19 cellular contexts compared by ENCODE assay signal in genomic region chr13:97555034-97555433, GRCh38.
A peak's percentile ranks its signal among the peaks of the same experiment; 100 is the strongest.
DNase-seq lines count a peak whose midpoint lies in the region; ATAC-seq, FAIRE-seq and TF ChIP-seq lines count a peak whose summit lies in the region.
"Had no signal": no experiment of that assay in that cellular context is flagged by ENCODE, and none has a peak within 500 bp of the region (broad histone marks: within the 10 kb centered on the region; RNA-seq: fewer than 3 reads in every experiment).

No MANE protein-coding gene starts in this region.

- CTCF ChIA-PET in activated CD8-positive, alpha-beta T cell treated with anti-CD3 and anti-CD28 coated beads, Interleukin-2, amount 10 ng/mL, durations not matched to agents 7 days and 5 days (lab: Charles Lee): no interaction called here

- H3K4me1 Mint-ChIP-seq in activated CD8-positive, alpha-beta T cell treated with anti-CD3 and anti-CD28 coated beads, Interleukin-2, amount 10 ng/mL, durations not matched to agents 7 days and 5 days (ENCODE audit: low read depth): no peaks in the 10 kb centered on the region
- H3K4me1 Mint-ChIP-seq: CD4-positive, alpha-beta memory T cell had no signal

- no peak for DNase-seq in kidney
- DNase-seq in activated CD8-positive, alpha-beta T cell treated with anti-CD3 and anti-CD28 coated beads, Interleukin-2, amount 10 ng/mL, durations not matched to agents 7 days and 5 days: no peak
- DNase-seq: 8988T; C1 segment of cervical spinal cord; Calu3; CD4-positive, alpha-beta memory T cell; COR-L47; DMS53; DMS79 treated with DMSO at 0.1 percent for 48 hours; GM23248; H7; HCEC 1CT had no signal

- H3K4me3 Mint-ChIP-seq in activated CD8-positive, alpha-beta T cell treated with anti-CD3 and anti-CD28 coated beads, Interleukin-2, amount 10 ng/mL, durations not matched to agents 7 days and 5 days: no peak overlapping the region
- H3K4me3 Mint-ChIP-seq: CD4-positive, alpha-beta memory T cell had no signal

- no peaks in the 10 kb centered on the region for H3K36me3 ChIP-seq in kidney (ENCODE audit: control insufficient read depth in 1 of 2, insufficient read depth in 2 of 2, low read length in 2 of 2)

- no peaks in the 10 kb centered on the region for H3K4me1 ChIP-seq in kidney (ENCODE audit: control insufficient read depth in 1 of 2, insufficient read depth in 1 of 2, low read depth in 1 of 2, low read length in 2 of 2)

- no peaks in the 10 kb centered on the region for H3K36me3 Mint-ChIP-seq in activated CD8-positive, alpha-beta T cell treated with anti-CD3 and anti-CD28 coated beads, Interleukin-2, amount 10 ng/mL, durations not matched to agents 7 days and 5 days (ENCODE audit: low read depth)
- H3K36me3 Mint-ChIP-seq: CD4-positive, alpha-beta memory T cell had no signal

- no peak for ATAC-seq in activated CD8-positive, alpha-beta T cell treated with anti-CD3 and anti-CD28 coated beads, Interleukin-2, amount 10 ng/mL, durations not matched to agents 7 days and 5 days
- ATAC-seq in HG03439 (IDR thresholded peaks at IDR 0.05; ENCODE audit: unreplicated experiment) (no peak), HG03045 (IDR thresholded peaks at IDR 0.05; ENCODE audit: unreplicated experiment) (no peak)

- intact Hi-C loops in kidney (cut with DNase I): no loop called here

- H3K27ac Mint-ChIP-seq in activated CD8-positive, alpha-beta T cell treated with anti-CD3 and anti-CD28 coated beads, Interleukin-2, amount 10 ng/mL, durations not matched to agents 7 days and 5 days: no peak overlapping the region
- H3K27ac Mint-ChIP-seq: CD4-positive, alpha-beta memory T cell had no signal

- H3K9me3 Mint-ChIP-seq in activated CD8-positive, alpha-beta T cell treated with anti-CD3 and anti-CD28 coated beads, Interleukin-2, amount 10 ng/mL, durations not matched to agents 7 days and 5 days (ENCODE audit: insufficient read depth): no peaks in the 10 kb centered on the region

- H3K9me3 ChIP-seq in kidney (ENCODE audit: control insufficient read depth in 1 of 2, low read length in 2 of 2): no peaks in the 10 kb centered on the region

- no peak overlapping the region for H3K27ac ChIP-seq in kidney (ENCODE audit: low read depth in 2 of 2, low read length in 2 of 2)
- H3K27ac ChIP-seq: GM23248 had no signal

- no peak overlapping the region for H3K9ac ChIP-seq in kidney (ENCODE audit: low read length in 2 of 2)
- H3K9ac ChIP-seq: GM23248 had no signal

- peak; percentile 73 for FAIRE-seq in G401.6 (lab: Jason Lieb, UNC)
- FAIRE-seq in colon (lab: Jason Lieb, UNC): peak; percentile 41
- peak; percentile 90 for FAIRE-seq in kidney (lab: Jason Lieb, UNC)
- FAIRE-seq: GM12892, GM19239, H1 had no signal

- H3K4me3 ChIP-seq in kidney (ENCODE audit: low read length in 2 of 2): no peak overlapping the region
- H3K4me3 ChIP-seq: GM23248 had no signal

- H3K27me3 Mint-ChIP-seq in activated CD8-positive, alpha-beta T cell treated with anti-CD3 and anti-CD28 coated beads, Interleukin-2, amount 10 ng/mL, durations not matched to agents 7 days and 5 days (ENCODE audit: low read depth): peaks cover 3% of the 10 kb centered on the region

- TF ChIP-seq CTCF in kidney (IDR thresholded peaks at IDR 0.05; ENCODE audit: borderline replicate concordance, extremely low read depth, insufficient read depth): no peak

- POLR2A ChIA-PET in activated CD8-positive, alpha-beta T cell treated with anti-CD3 and anti-CD28 coated beads, Interleukin-2, amount 10 ng/mL, durations not matched to agents 7 days and 5 days (lab: Charles Lee): no interaction called here
